In genomic region chr2:64440831-64441230, GRCh38 we compare ENCODE assay signal across 1 cellular context.
TF ChIP-seq lines count a peak whose summit lies in the region.

No MANE protein-coding gene starts in this region.

TF ChIP-seq in A549, 52 proteins besides CTCF, POLR2A, EP300 and RAD21 (continued from another document):
- TF ChIP-seq, protein P1, sequence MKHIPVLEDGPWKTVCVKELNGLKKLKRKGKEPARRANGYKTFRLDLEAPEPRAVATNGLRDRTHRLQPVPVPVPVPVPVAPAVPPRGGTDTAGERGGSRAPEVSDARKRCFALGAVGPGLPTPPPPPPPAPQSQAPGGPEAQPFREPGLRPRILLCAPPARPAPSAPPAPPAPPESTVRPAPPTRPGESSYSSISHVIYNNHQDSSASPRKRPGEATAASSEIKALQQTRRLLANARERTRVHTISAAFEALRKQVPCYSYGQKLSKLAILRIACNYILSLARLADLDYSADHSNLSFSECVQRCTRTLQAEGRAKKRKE (CRISPR knock-in tag; IDR thresholded peaks at IDR 0.05; ENCODE audit: low read depth): no peak
